8 cellular contexts compared by ENCODE assay signal in genomic region chr11:67640021-67640757, GRCh38. TPM values are rescaled to one million over a fixed set of nuclear protein-coding genes. Genes with fewer than 3 reads are reported as not detected.
DNase-seq lines count a peak whose midpoint lies in the region; ATAC-seq, FAIRE-seq and TF ChIP-seq lines count a peak whose summit lies in the region.

No MANE protein-coding gene starts in this region.

- H3K36me3 ChIP-seq in OCI-LY3 (replicated peaks; ENCODE audit: low read depth, low read length), result no peaks in the 10 kb centered on the region
- H3K36me3 ChIP-seq in parathyroid adenoma (ENCODE audit: control insufficient read depth, insufficient read depth, low read length), result no peaks in the 10 kb centered on the region

- H3K27ac ChIP-seq in OCI-LY3 (ENCODE audit: low read length), result no peak overlapping the region
- no peak overlapping the region for H3K27ac ChIP-seq in parathyroid adenoma

- H3K4me3 ChIP-seq in OCI-LY3 (ENCODE audit: low read length) (no peak overlapping the region), parathyroid adenoma (ENCODE audit: low read depth, low read length) (no peak overlapping the region)

- H3K9me3 ChIP-seq in OCI-LY3 (ENCODE audit: insufficient read depth, low read length), result no peaks in the 10 kb centered on the region
- no peaks in the 10 kb centered on the region for H3K9me3 ChIP-seq in parathyroid adenoma (ENCODE audit: control insufficient read depth, low read length)

- H3K9ac ChIP-seq in OCI-LY3 (ENCODE audit: low read length), result no peak overlapping the region
- no peak overlapping the region for H3K9ac ChIP-seq in parathyroid adenoma

- H3K27me3 ChIP-seq in OCI-LY3 (ENCODE audit: low read depth, low read length) (0 out of 2 replicates have a peak, but pooled peaks cover 7% of the 10 kb centered on the region), parathyroid adenoma (ENCODE audit: control insufficient read depth, insufficient read depth, low read length) (no peaks in the 10 kb centered on the region)

- no peaks in the 10 kb centered on the region for H4K20me1 ChIP-seq in OCI-LY3 (ENCODE audit: insufficient read depth, low read length)

- H3K79me2 ChIP-seq in OCI-LY3 (ENCODE audit: low read length) (no peaks in the 10 kb centered on the region), parathyroid adenoma (no peaks in the 10 kb centered on the region)

- H2AFZ ChIP-seq in OCI-LY3 (ENCODE audit: low read depth, low read length), result no peak overlapping the region
- H2AFZ ChIP-seq in parathyroid adenoma, result no peak overlapping the region

- DNase-seq in AG08396 (ENCODE audit: low spot score) (peak; percentile 80), GM12891 (ENCODE audit: insufficient read length, low spot score) (no peak), foreskin melanocyte (peak; percentile 14)
- peak; percentile 43 for DNase-seq in activated effector memory CD4-positive, alpha-beta T cell treated with Interleukin-2 at 50 U/mL for 16 hours

- peak; percentile 81 for FAIRE-seq in GM12891 (lab: Jason Lieb, UNC)

- ATAC-seq in GM19035 (IDR thresholded peaks at IDR 0.05; ENCODE audit: unreplicated experiment), result no peak
- ATAC-seq in GM18909 (IDR thresholded peaks at IDR 0.05; ENCODE audit: poor library complexity, unreplicated experiment), result no peak

- no peak overlapping the region for H3K4me2 ChIP-seq in OCI-LY3 (ENCODE audit: low read length)
- no peak overlapping the region for H3K4me2 ChIP-seq in parathyroid adenoma (ENCODE audit: low read length)

- H3K4me1 ChIP-seq in OCI-LY3 (ENCODE audit: low read length), result 0 out of 2 replicates have a peak, but pooled peaks cover 2% of the 10 kb centered on the region
- H3K4me1 ChIP-seq in parathyroid adenoma, result no peaks in the 10 kb centered on the region

- TF ChIP-seq POLR2A in GM12891 (IDR thresholded peaks at IDR 0.05; ENCODE audit: low read depth, low read length), result no peak

- TF ChIP-seq CTCF in OCI-LY3 (IDR thresholded peaks at IDR 0.05; ENCODE audit: low read depth, low read length), result peak; percentile 61
- TF ChIP-seq CTCF in parathyroid adenoma (IDR thresholded peaks at IDR 0.05), result peak; percentile 49

TF ChIP-seq in GM12891, 5 proteins besides CTCF, POLR2A, EP300 and RAD21:
- no peak for TF ChIP-seq POLR2AphosphoS5 (IDR thresholded peaks at IDR 0.05; ENCODE audit: low read depth, low read length)
- no peak for TF ChIP-seq POU2F2 (IDR thresholded peaks at IDR 0.05; ENCODE audit: low read depth, low read length)
- TF ChIP-seq TAF1 (IDR thresholded peaks at IDR 0.05; ENCODE audit: low read depth, low read length), result no peak
- no peak for TF ChIP-seq SPI1 (IDR thresholded peaks at IDR 0.05; ENCODE audit: low read depth, low read length)
- TF ChIP-seq PAX5 (IDR thresholded peaks at IDR 0.05; ENCODE audit: insufficient read depth, low read length, severe bottlenecking), result no peak

RNA-seq across cellular contexts. Expression of gene TBX10, which starts 0.6 kb away (rescaled TPM):
- polyA plus RNA-seq in GM12891 (2012; ENCODE audit: low read depth, missing spikeins), result not detected

RNA-seq across cellular contexts. Expression of gene ACY3, which starts 10.3 kb away (rescaled TPM):
- polyA plus RNA-seq in GM12891 (2012; ENCODE audit: low read depth, missing spikeins), result 0.53 TPM

RNA-seq across cellular contexts. Expression of gene NUDT8, which starts 10.5 kb away (rescaled TPM):
- 5.8 TPM for polyA plus RNA-seq in GM12891 (2012; ENCODE audit: low read depth, missing spikeins)

RNA-seq across cellular contexts. Expression of gene NDUFV1, which starts 33.5 kb away (rescaled TPM):
- 214 TPM for polyA plus RNA-seq in GM12891 (2012; ENCODE audit: low read depth, missing spikeins)

RNA-seq across cellular contexts. Expression of gene ALDH3B2, which starts 34.2 kb away (rescaled TPM):
- polyA plus RNA-seq in GM12891 (2012; ENCODE audit: low read depth, missing spikeins), result not detected
